Comparison of ENCODE assay signal across 15 cellular contexts in the genomic region with DNA sequence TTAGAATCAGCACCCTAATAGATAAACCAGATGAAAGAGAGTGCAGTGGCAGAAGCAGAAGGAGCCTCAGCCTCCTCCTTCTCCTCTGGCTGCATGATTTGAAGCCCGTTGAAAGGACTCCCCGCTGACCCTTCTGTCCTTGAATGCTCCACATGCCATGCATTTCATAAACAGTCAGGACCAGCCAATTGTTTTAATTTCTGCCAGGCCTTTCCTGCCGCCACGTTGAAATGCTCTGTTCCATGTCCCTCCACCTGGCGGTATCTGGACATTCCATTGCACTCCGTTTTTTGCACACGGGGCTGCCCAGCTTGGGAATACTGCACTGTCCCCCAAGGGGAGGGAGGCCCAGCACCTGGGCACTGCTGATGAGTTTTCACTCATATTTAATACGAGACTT.
"Had no signal": no experiment of that assay in that cellular context is flagged by ENCODE, and none has a peak within 500 bp of the region (broad histone marks: within the 10 kb centered on the region; RNA-seq: fewer than 3 reads in every experiment).

No MANE protein-coding gene starts in this region.

- H3K27ac Mint-ChIP-seq: activated B cell treated with CpG ODN at 0.5 μM for 24 hours; activated CD4-positive, alpha-beta memory T cell treated with anti-CD3 and anti-CD28 coated beads for 36 hours; activated naive CD8-positive, alpha-beta T cell; naive thymus-derived CD4-positive, alpha-beta T cell; stimulated activated memory B cell treated with anti-CD40 and anti-IgM and Interleukin-4, amounts not matched to agents 10 μg/mL and 1 μg/mL and 100 μg/mL, for 72 hours had no signal

- H3K9ac ChIP-seq: SK-N-SH had no signal

- H3K4me3 Mint-ChIP-seq: activated B cell treated with CpG ODN at 0.5 μM for 24 hours; activated CD4-positive, alpha-beta memory T cell treated with anti-CD3 and anti-CD28 coated beads for 36 hours; activated naive CD8-positive, alpha-beta T cell; naive thymus-derived CD4-positive, alpha-beta T cell; stimulated activated memory B cell treated with anti-CD40 and anti-IgM and Interleukin-4, amounts not matched to agents 10 μg/mL and 1 μg/mL and 100 μg/mL, for 72 hours had no signal

- H3K4me3 ChIP-seq: esophagus muscularis mucosa, mucosa of descending colon, pancreas, sigmoid colon, spleen, thoracic aorta had no signal

- H3K4me2 ChIP-seq: SK-N-SH had no signal

- DNase-seq: activated B cell treated with CpG ODN at 0.5 μM for 24 hours; activated CD4-positive, alpha-beta memory T cell treated with anti-CD3 and anti-CD28 coated beads for 36 hours; activated CD4-positive, alpha-beta T cell treated with anti-CD3 and anti-CD28 coated beads for 4 hours; activated T-cell treated with anti-CD3 and anti-CD28 coated beads for 4 hours; mucosa of descending colon; naive thymus-derived CD4-positive, alpha-beta T cell; pancreas; sigmoid colon; SK-N-SH; spleen; stimulated activated CD4-positive, alpha-beta T cell treated with anti-CD3 and anti-CD28 coated beads, Interleukin-4, amount 100 ng/mL, for 4 hours had no signal

- H3K36me3 ChIP-seq: esophagus muscularis mucosa, pancreas, sigmoid colon, spleen, thoracic aorta had no signal

- H3K36me3 Mint-ChIP-seq: activated CD4-positive, alpha-beta memory T cell treated with anti-CD3 and anti-CD28 coated beads for 36 hours; activated naive CD8-positive, alpha-beta T cell; naive thymus-derived CD4-positive, alpha-beta T cell; stimulated activated memory B cell treated with anti-CD40 and anti-IgM and Interleukin-4, amounts not matched to agents 10 μg/mL and 1 μg/mL and 100 μg/mL, for 72 hours had no signal

- H3K4me1 Mint-ChIP-seq: activated B cell treated with CpG ODN at 0.5 μM for 24 hours; stimulated activated memory B cell treated with anti-CD40 and anti-IgM and Interleukin-4, amounts not matched to agents 10 μg/mL and 1 μg/mL and 100 μg/mL, for 72 hours had no signal

- H3K4me1 ChIP-seq: pancreas had no signal

- H3K27me3 ChIP-seq: esophagus muscularis mucosa, pancreas, sigmoid colon, spleen had no signal

- ATAC-seq: naive thymus-derived CD4-positive, alpha-beta T cell; stimulated activated memory B cell treated with anti-CD40 and anti-IgM and Interleukin-4, amounts not matched to agents 10 μg/mL and 1 μg/mL and 100 μg/mL, for 72 hours had no signal

- H3K9me3 ChIP-seq: esophagus muscularis mucosa, mucosa of descending colon, pancreas, sigmoid colon, SK-N-SH, spleen, thoracic aorta had no signal

- H3K9me3 Mint-ChIP-seq: activated B cell treated with CpG ODN at 0.5 μM for 24 hours; activated CD4-positive, alpha-beta memory T cell treated with anti-CD3 and anti-CD28 coated beads for 36 hours; naive thymus-derived CD4-positive, alpha-beta T cell; stimulated activated memory B cell treated with anti-CD40 and anti-IgM and Interleukin-4, amounts not matched to agents 10 μg/mL and 1 μg/mL and 100 μg/mL, for 72 hours had no signal

- H3K27ac ChIP-seq: esophagus muscularis mucosa, sigmoid colon, thoracic aorta had no signal

- H3K27me3 Mint-ChIP-seq: activated CD4-positive, alpha-beta memory T cell treated with anti-CD3 and anti-CD28 coated beads for 36 hours; activated naive CD8-positive, alpha-beta T cell had no signal
